In the genomic region with DNA sequence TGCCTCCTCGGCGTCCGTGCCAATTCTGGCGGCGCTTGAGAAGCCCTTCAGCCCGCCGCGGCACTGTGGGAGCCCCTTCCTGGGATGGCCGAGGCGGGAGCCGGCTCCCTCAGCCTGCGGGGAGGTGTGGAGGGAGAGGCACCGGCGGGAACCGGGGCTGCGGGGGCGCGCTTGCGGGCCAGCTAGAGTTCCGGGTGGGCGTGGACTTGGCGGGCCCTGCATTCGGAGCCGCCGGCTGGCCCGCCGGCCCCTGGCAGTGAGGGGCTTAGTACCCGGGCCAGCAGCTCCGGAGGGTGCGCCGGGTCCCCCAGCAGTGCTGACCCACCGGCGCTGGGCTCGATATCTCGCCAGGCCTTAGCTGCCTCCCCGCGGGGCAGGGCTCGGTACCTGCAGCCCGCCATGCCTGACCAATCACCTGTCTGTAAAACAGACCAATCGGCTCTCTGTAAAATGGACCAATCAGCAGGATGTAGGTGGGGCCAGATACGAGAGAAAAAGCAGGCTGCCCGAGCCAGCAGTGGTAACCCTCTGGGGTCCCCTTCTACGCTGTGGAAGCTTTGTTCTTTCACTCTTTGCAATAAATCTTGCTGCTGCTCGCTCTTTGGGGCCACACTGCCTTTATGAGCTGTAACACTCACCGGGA, we compare ENCODE assay signal across 8 cellular contexts.
A peak's percentile ranks its signal among the peaks of the same experiment; 100 is the strongest.
DNase-seq lines count a peak whose midpoint lies in the region; ATAC-seq, FAIRE-seq and TF ChIP-seq lines count a peak whose summit lies in the region.
"Not testable (repeated sequence)": the region's sequence is repeated elsewhere in the genome, so short reads cannot be mapped to it uniquely, and the experiment has no call there.

No MANE protein-coding gene starts in this region.

- H3K9me2 ChIP-seq in GM23338 (ENCODE audit: insufficient read depth); PC-9 (ENCODE audit: insufficient read depth): not testable (repeated sequence)

- H3K36me3 Mint-ChIP-seq in Caco-2 (ENCODE audit: insufficient read depth, unreplicated experiment) = not testable (repeated sequence)
- peaks cover 11% of the 10 kb centered on the region; the same call in 1 of the 3 replicates for H3K36me3 Mint-ChIP-seq in GM23338 (ENCODE audit: low read depth)

- H3F3A ChIP-seq in GM23338 (replicated peaks; ENCODE audit: low read depth); PC-9 (ENCODE audit: insufficient read depth, low read depth): not testable (repeated sequence)

- not testable (repeated sequence) for TF ChIP-seq CTCF in Caco-2 (IDR thresholded peaks at IDR 0.05; ENCODE audit: insufficient read depth in 1 of 2, low read depth in 1 of 2, low read length in 1 of 2, severe bottlenecking in 1 of 2, unreplicated experiment in 1 of 2); GM23338 (conservative IDR thresholded peaks at IDR 0.05; ENCODE audit: low read depth in 2 of 2); LNCaP clone FGC (IDR thresholded peaks at IDR 0.05; ENCODE audit: control insufficient read depth, extremely low read depth, insufficient read depth); PC-9 (conservative IDR thresholded peaks at IDR 0.05); K562 (IDR thresholded peaks at IDR 0.05 in 2 of 3, conservative IDR thresholded peaks at IDR 0.05 in 1 of 3; ENCODE audit: insufficient read depth in 2 of 3, low read depth in 1 of 3, low read length in 3 of 3); testis (IDR thresholded peaks at IDR 0.05)

- TF ChIP-seq POLR2A in K562 (conservative IDR thresholded peaks at IDR 0.05); testis (IDR thresholded peaks at IDR 0.05): not testable (repeated sequence)

- H3K9me3 Mint-ChIP-seq in Caco-2 (ENCODE audit: unreplicated experiment) = not testable (repeated sequence)
- H3K9me3 Mint-ChIP-seq in GM23338 = peaks cover 18% of the 10 kb centered on the region; the same call in 2 of the 3 replicates

- not testable (repeated sequence) for H3K9ac ChIP-seq in K562 (ENCODE audit: insufficient read depth in 1 of 2, low read depth in 2 of 2, low read length in 2 of 2)

- CTCF ChIA-PET in Caco-2 (lab: Charles Lee); PC-9 (lab: Charles Lee); K562 (lab: Yijun Ruan, JAX; ENCODE audit: low intra/inter-chr PET ratio): not testable (repeated sequence)

- not testable (repeated sequence) for H3K36me3 ChIP-seq in Caco-2 (ENCODE audit: control insufficient read depth, insufficient read depth, low read length); GM23338 (ENCODE audit: insufficient read depth); PC-9 (ENCODE audit: low read depth); K562 (ENCODE audit: control insufficient read depth, insufficient read depth, low read length); testis (ENCODE audit: low read depth, missing control alignments)

- intact Hi-C loops in Caco-2 (cut with micrococcal nuclease; ENCODE audit: unreplicated experiment) = loop anchor here (10.0 kb wide), 1 partner anchor 100 kb away; no protein-coding TSS in a partner anchor
- intact Hi-C loops in PC-9 (cut with micrococcal nuclease; ENCODE audit: unreplicated experiment); K562 (cut with micrococcal nuclease); right cardiac atrium (cut with DNase I); testis (cut with DNase I; ENCODE audit: low total_unique reads): not testable (repeated sequence)

- TF ChIP-seq RAD21 in K562 (CRISPR knock-in tag; conservative IDR thresholded peaks at IDR 0.05 in 1 of 2, IDR thresholded peaks at IDR 0.05 in 1 of 2) = not testable (repeated sequence)

- H2AFZ ChIP-seq in GM23338 (peak overlapping the region; percentile 56; the same call in 1 of the 2 replicates), PC-9 (peak overlapping the region; percentile 91)
- H2AFZ ChIP-seq in K562 (ENCODE audit: low read depth, low read length) = not testable (repeated sequence)

- H3K27ac ChIP-seq in GM23338 (ENCODE audit: low read depth); K562 (ENCODE audit: extremely low read depth, low read depth, low read length); right cardiac atrium (ENCODE audit: low read length): not testable (repeated sequence)
- H3K27ac ChIP-seq in PC-9 = 0 out of 2 replicates have a peak overlapping the region, but pooled peaks have one; percentile 21
- H3K27ac ChIP-seq in testis = peak overlapping the region; percentile 24 to 36

- POLR2A ChIA-PET in Caco-2 (lab: Charles Lee); PC-9 (lab: Charles Lee; ENCODE audit: unreplicated experiment); K562 (lab: Yijun Ruan, JAX): not testable (repeated sequence)

- H3K4me1 Mint-ChIP-seq in Caco-2 (ENCODE audit: low read depth, unreplicated experiment) = peaks cover 12% of the 10 kb centered on the region
- H3K4me1 Mint-ChIP-seq in GM23338 = not testable (repeated sequence)

- in situ Hi-C loops in K562 (cut with MboI) = not testable (repeated sequence)

- peaks cover 18% of the 10 kb centered on the region for H3K4me1 ChIP-seq in Caco-2
- not testable (repeated sequence) for H3K4me1 ChIP-seq in GM23338 (ENCODE audit: insufficient read depth); PC-9 (replicated peaks; ENCODE audit: insufficient read depth); K562 (replicated peaks in 1 of 2; ENCODE audit: control insufficient read depth in 2 of 2, insufficient read depth in 2 of 2, low read length in 2 of 2); right cardiac atrium (ENCODE audit: control insufficient read depth, insufficient read depth, low read length); testis

- H3K9me1 ChIP-seq in K562 (ENCODE audit: control insufficient read depth, insufficient read depth, low read length) = not testable (repeated sequence)

- ATAC-seq in GM23338, K562, right cardiac atrium: not testable (repeated sequence)

- H3K4me3 ChIP-seq in Caco-2 (ENCODE audit: low read depth, low read length); GM23338; K562; right cardiac atrium (ENCODE audit: low read length): not testable (repeated sequence)
- H3K4me3 ChIP-seq in LNCaP clone FGC (ENCODE audit: low read depth, low read length) (peak overlapping the region; percentile 60), PC-9 (peak overlapping the region; percentile 65), testis (peak overlapping the region; percentile 43 to 45)

- not testable (repeated sequence) for H3K79me2 ChIP-seq in GM23338 (replicated peaks; ENCODE audit: insufficient read depth); PC-9 (ENCODE audit: low read depth); K562 (ENCODE audit: control insufficient read depth, insufficient read depth, low read length)

- H4K20me1 ChIP-seq in GM23338 (replicated peaks; ENCODE audit: insufficient read depth); PC-9 (ENCODE audit: insufficient read depth); K562 (replicated peaks; ENCODE audit: control insufficient read depth, insufficient read depth, low read length): not testable (repeated sequence)

- DNase-seq in Caco-2; GM23338 (ENCODE audit: low spot score); K562 (ENCODE audit: extremely low read depth in 1 of 4, low spot score in 3 of 4): not testable (repeated sequence)
- peak; percentile 49 for DNase-seq in LNCaP clone FGC (ENCODE audit: low read depth)
- peak; percentile 7 for DNase-seq in NCI-H1694 treated with DMSO at 0.1 percent for 48 hours (lab: John Stamatoyannopoulos, UW)
- DNase-seq in PC-9 = peak in 1 of 2 experiments; percentile 61
- peak in 2 of 3 donors; percentile 39 to 51 for DNase-seq in right cardiac atrium
- DNase-seq in testis = peak; percentile 79

- not testable (repeated sequence) for BruUV-seq in Caco-2 (replicated peaks; lab: Mats Ljungman, UMichigan); PC-9 (replicated peaks; lab: Mats Ljungman, UMichigan); K562 (replicated peaks; lab: Mats Ljungman, UMichigan)

- not testable (repeated sequence) for TF ChIP-seq EP300 in K562 (IDR thresholded peaks at IDR 0.05; ENCODE audit: low read length)

- not testable (repeated sequence) for H3K4me2 ChIP-seq in GM23338; K562 (ENCODE audit: insufficient read depth, low read length)
- peak overlapping the region; percentile 66 for H3K4me2 ChIP-seq in PC-9

- not testable (repeated sequence) for FAIRE-seq in K562 (lab: Jason Lieb, UNC)

- not testable (repeated sequence) for H3K4me3 Mint-ChIP-seq in Caco-2 (ENCODE audit: unreplicated experiment); GM23338

- not testable (repeated sequence) for H3K27me3 Mint-ChIP-seq in Caco-2 (ENCODE audit: insufficient read depth, unreplicated experiment); GM23338 (ENCODE audit: insufficient read depth, low read depth, poor library complexity)

- H3K9me3 ChIP-seq in Caco-2; PC-9 (ENCODE audit: insufficient read depth, low read depth); K562 (replicated peaks; ENCODE audit: control insufficient read depth, insufficient read depth, low read depth, low read length); right cardiac atrium (ENCODE audit: control insufficient read depth, low read length); testis: not testable (repeated sequence)

- H3K27ac Mint-ChIP-seq in Caco-2 (ENCODE audit: unreplicated experiment) = peak overlapping the region; percentile 45
- not testable (repeated sequence) for H3K27ac Mint-ChIP-seq in GM23338

- not testable (repeated sequence) for H3K27me3 ChIP-seq in Caco-2 (replicated peaks; ENCODE audit: control insufficient read depth, insufficient read depth, low read length); GM23338 (ENCODE audit: insufficient read depth); PC-9 (ENCODE audit: insufficient read depth, low read depth); K562 (ENCODE audit: control insufficient read depth in 2 of 2, insufficient read depth in 2 of 2, low read length in 2 of 2); right cardiac atrium (ENCODE audit: control insufficient read depth, insufficient read depth); testis

- WGBS in K562 (ENCODE audit: insufficient coverage, low coverage, missing lambda C conversion rate) = 92% methylated on average over 11 of the region's 45 CpGs
- WGBS in right cardiac atrium = 95% methylated on average over 45 of the region's 45 CpGs
- 71 to 81% methylated on average over 13 to 45 of the region's 45 CpGs for WGBS in testis, 2 donors
